Comparison of ENCODE assay signal across 8 cellular contexts in genomic region chr6:158849899-158850806, GRCh38. TPM values are rescaled to one million over a fixed set of nuclear protein-coding genes. Genes with fewer than 3 reads are reported as not detected.
DNase-seq lines count a peak whose midpoint lies in the region; FAIRE-seq and TF ChIP-seq lines count a peak whose summit lies in the region.

No MANE protein-coding gene starts in this region.

- no peak for TF ChIP-seq CTCF in fibroblast of the aortic adventitia (IDR thresholded peaks at IDR 0.05; ENCODE audit: insufficient read depth, low read length)
- TF ChIP-seq CTCF in sigmoid colon (IDR thresholded peaks at IDR 0.05) = no peak
- TF ChIP-seq CTCF in spleen (IDR thresholded peaks at IDR 0.05 in 8 of 11, conservative IDR thresholded peaks at IDR 0.05 in 3 of 11) = no peak

- H3K4me3 ChIP-seq in fibroblast of the aortic adventitia (ENCODE audit: low read depth, low read length) = no peak overlapping the region
- no peak overlapping the region for H3K4me3 ChIP-seq in sigmoid colon
- no peak overlapping the region for H3K4me3 ChIP-seq in spleen

- peak overlapping the region; percentile 19 to 77 (median 61) for H3K27ac ChIP-seq in sigmoid colon
- H3K27ac ChIP-seq in spleen = peak overlapping the region in 4 of 8 donors; percentile 1 to 69 (median 20)

- H3K9me3 ChIP-seq in sigmoid colon (no peaks in the 10 kb centered on the region), spleen (no peaks in the 10 kb centered on the region)

- FAIRE-seq in H54 (lab: Jason Lieb, UNC) = peak; percentile 15

- no peaks in the 10 kb centered on the region for H3K36me3 ChIP-seq in sigmoid colon
- H3K36me3 ChIP-seq in spleen = no peaks in the 10 kb centered on the region

- 4 to 30% methylated on average over 9 of the region's 9 CpGs for WGBS in sigmoid colon, 2 donors
- 52 to 60% (median 58%) methylated on average over 9 of the region's 9 CpGs for WGBS in spleen, 5 donors

- intact Hi-C loops in sigmoid colon (cut with DNase I) = no loop called here
- intact Hi-C loops in spleen (cut with DNase I; ENCODE audit: low total_unique reads) = no loop called here

- peak; percentile 59 for DNase-seq in H54 (ENCODE audit: insufficient read length, low spot score)
- peak; percentile 78 for DNase-seq in NCI-H774 (lab: John Stamatoyannopoulos, UW)
- DNase-seq in activated CD8-positive, alpha-beta memory T cell treated with anti-CD3 and anti-CD28 coated beads, Interleukin-2, amount 50 U/mL, for 48 hours = peak; percentile 75
- DNase-seq in fibroblast of the aortic adventitia (ENCODE audit: low read depth) = peak; percentile 87
- DNase-seq in sigmoid colon = no peak
- DNase-seq in cortex of kidney (lab: John Stamatoyannopoulos, UW) = no peak
- DNase-seq in spleen = no peak
- no peak for DNase-seq in RPMI8226

- H3K4me1 ChIP-seq in sigmoid colon (peaks cover 0 to 37% (median 26%) of the 10 kb centered on the region in 4 donors), spleen (peaks cover 28 to 55% (median 42%) of the 10 kb centered on the region in 6 donors)

- TF ChIP-seq POLR2A in H54 (IDR thresholded peaks at IDR 0.05; ENCODE audit: low read depth, low read length) (no peak), sigmoid colon (IDR thresholded peaks at IDR 0.05) (peak in 1 of 2 donors; percentile 3), spleen (IDR thresholded peaks at IDR 0.05) (no peak)

- H3K27me3 ChIP-seq in sigmoid colon (no peaks in the 10 kb centered on the region), spleen (replicated peaks in 1 of 7) (no peaks in the 10 kb centered on the region)

- peak in 2 of 4 donors; percentile 19 to 47 for TF ChIP-seq EP300 in sigmoid colon (IDR thresholded peaks at IDR 0.05)

RNA-seq across cellular contexts. Expression of gene EZR, which starts 31.0 kb away (rescaled TPM):
- 41.3 and 47.0 TPM in 2 replicates for total RNA-seq in fibroblast of the aortic adventitia (ENCODE audit: low replicate concordance)
- 10 to 100 TPM; 33.5 to 46.0 (median 38.3) TPM for total RNA-seq in sigmoid colon
- polyA plus RNA-seq in sigmoid colon = 100 to 1,000 TPM; 214 to 333 (median 262) TPM
- 100 to 1,000 TPM; 101 to 153 (median 121) TPM for total RNA-seq in spleen
- polyA plus RNA-seq in spleen = 100 to 1,000 TPM in 2 of 3 donors, 10 to 100 TPM in 1; 78.0 to 121 (median 106) TPM

Comparison
In these comparisons a context has a peak if more than half of its experiments do, and no peak if none do; other contexts are left out.
1. DNase-seq: peak in H54 (single experiment), NCI-H774 (single experiment), activated CD8-positive, alpha-beta memory T cell treated with anti-CD3 and anti-CD28 coated beads, Interleukin-2, amount 50 U/mL, for 48 hours (single experiment) and fibroblast of the aortic adventitia (single experiment); none in sigmoid colon (single experiment), cortex of kidney (single experiment), spleen (single experiment) and RPMI8226 (single experiment).